Comparison of ENCODE assay signal across 2 cellular contexts in genomic region chr19:15154002-15154612, GRCh38.
TF ChIP-seq lines count a peak whose summit lies in the region.

No MANE protein-coding gene starts in this region.

TF ChIP-seq in HEK293, 187 proteins besides CTCF, POLR2A, EP300 and RAD21:
- TF ChIP-seq ZNF654 (tag by site-specific recombination; IDR thresholded peaks at IDR 0.05; ENCODE audit: low read depth) (peak; percentile 53), ZNF76 (tag by site-specific recombination; IDR thresholded peaks at IDR 0.05; ENCODE audit: borderline replicate concordance, low read depth) (no peak), ZNF37A (tag by site-specific recombination; IDR thresholded peaks at IDR 0.05) (peak; percentile 100), TRIM28 (IDR thresholded peaks at IDR 0.05; ENCODE audit: borderline replicate concordance, low read length) (peak; percentile 92; the same call in 1 of the 2 replicates), ELK4 (IDR thresholded peaks at IDR 0.05; ENCODE audit: borderline replicate concordance, low read depth, low read length) (no peak), KLF16 (tag by site-specific recombination; IDR thresholded peaks at IDR 0.05) (no peak), ZNF341 (tag by site-specific recombination; IDR thresholded peaks at IDR 0.05; ENCODE audit: low read depth) (no peak), SETDB1 (IDR thresholded peaks at IDR 0.05; ENCODE audit: insufficient read length, low read length) (peak; percentile 77), ZNF660 (tag by site-specific recombination; IDR thresholded peaks at IDR 0.05) (0 out of 2 replicates have a peak, but pooled peaks have one; percentile 15)

TF ChIP-seq in H1, 55 proteins besides CTCF, POLR2A, EP300 and RAD21:
- no peak for TF ChIP-seq BACH1 (IDR thresholded peaks at IDR 0.05; ENCODE audit: low read length)
- TF ChIP-seq EZH2 (IDR thresholded peaks at IDR 0.05; ENCODE audit: low read depth, low read length, severe bottlenecking) = no peak
- TF ChIP-seq, protein P1, sequence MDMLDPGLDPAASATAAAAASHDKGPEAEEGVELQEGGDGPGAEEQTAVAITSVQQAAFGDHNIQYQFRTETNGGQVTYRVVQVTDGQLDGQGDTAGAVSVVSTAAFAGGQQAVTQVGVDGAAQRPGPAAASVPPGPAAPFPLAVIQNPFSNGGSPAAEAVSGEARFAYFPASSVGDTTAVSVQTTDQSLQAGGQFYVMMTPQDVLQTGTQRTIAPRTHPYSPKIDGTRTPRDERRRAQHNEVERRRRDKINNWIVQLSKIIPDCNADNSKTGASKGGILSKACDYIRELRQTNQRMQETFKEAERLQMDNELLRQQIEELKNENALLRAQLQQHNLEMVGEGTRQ (IDR thresholded peaks at IDR 0.05; ENCODE audit: low read length) = no peak
- TF ChIP-seq JUN (IDR thresholded peaks at IDR 0.05; ENCODE audit: low read depth, low read length) = no peak
- TF ChIP-seq SIX5 (IDR thresholded peaks at IDR 0.05; ENCODE audit: low read depth, low read length) = no peak
- TF ChIP-seq, protein P2, sequence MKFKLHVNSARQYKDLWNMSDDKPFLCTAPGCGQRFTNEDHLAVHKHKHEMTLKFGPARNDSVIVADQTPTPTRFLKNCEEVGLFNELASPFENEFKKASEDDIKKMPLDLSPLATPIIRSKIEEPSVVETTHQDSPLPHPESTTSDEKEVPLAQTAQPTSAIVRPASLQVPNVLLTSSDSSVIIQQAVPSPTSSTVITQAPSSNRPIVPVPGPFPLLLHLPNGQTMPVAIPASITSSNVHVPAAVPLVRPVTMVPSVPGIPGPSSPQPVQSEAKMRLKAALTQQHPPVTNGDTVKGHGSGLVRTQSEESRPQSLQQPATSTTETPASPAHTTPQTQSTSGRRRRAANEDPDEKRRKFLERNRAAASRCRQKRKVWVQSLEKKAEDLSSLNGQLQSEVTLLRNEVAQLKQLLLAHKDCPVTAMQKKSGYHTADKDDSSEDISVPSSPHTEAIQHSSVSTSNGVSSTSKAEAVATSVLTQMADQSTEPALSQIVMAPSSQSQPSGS (IDR thresholded peaks at IDR 0.05; ENCODE audit: low read length) = no peak
- TF ChIP-seq TBP (IDR thresholded peaks at IDR 0.05; ENCODE audit: low read depth, low read length) = no peak
- TF ChIP-seq, protein P3, sequence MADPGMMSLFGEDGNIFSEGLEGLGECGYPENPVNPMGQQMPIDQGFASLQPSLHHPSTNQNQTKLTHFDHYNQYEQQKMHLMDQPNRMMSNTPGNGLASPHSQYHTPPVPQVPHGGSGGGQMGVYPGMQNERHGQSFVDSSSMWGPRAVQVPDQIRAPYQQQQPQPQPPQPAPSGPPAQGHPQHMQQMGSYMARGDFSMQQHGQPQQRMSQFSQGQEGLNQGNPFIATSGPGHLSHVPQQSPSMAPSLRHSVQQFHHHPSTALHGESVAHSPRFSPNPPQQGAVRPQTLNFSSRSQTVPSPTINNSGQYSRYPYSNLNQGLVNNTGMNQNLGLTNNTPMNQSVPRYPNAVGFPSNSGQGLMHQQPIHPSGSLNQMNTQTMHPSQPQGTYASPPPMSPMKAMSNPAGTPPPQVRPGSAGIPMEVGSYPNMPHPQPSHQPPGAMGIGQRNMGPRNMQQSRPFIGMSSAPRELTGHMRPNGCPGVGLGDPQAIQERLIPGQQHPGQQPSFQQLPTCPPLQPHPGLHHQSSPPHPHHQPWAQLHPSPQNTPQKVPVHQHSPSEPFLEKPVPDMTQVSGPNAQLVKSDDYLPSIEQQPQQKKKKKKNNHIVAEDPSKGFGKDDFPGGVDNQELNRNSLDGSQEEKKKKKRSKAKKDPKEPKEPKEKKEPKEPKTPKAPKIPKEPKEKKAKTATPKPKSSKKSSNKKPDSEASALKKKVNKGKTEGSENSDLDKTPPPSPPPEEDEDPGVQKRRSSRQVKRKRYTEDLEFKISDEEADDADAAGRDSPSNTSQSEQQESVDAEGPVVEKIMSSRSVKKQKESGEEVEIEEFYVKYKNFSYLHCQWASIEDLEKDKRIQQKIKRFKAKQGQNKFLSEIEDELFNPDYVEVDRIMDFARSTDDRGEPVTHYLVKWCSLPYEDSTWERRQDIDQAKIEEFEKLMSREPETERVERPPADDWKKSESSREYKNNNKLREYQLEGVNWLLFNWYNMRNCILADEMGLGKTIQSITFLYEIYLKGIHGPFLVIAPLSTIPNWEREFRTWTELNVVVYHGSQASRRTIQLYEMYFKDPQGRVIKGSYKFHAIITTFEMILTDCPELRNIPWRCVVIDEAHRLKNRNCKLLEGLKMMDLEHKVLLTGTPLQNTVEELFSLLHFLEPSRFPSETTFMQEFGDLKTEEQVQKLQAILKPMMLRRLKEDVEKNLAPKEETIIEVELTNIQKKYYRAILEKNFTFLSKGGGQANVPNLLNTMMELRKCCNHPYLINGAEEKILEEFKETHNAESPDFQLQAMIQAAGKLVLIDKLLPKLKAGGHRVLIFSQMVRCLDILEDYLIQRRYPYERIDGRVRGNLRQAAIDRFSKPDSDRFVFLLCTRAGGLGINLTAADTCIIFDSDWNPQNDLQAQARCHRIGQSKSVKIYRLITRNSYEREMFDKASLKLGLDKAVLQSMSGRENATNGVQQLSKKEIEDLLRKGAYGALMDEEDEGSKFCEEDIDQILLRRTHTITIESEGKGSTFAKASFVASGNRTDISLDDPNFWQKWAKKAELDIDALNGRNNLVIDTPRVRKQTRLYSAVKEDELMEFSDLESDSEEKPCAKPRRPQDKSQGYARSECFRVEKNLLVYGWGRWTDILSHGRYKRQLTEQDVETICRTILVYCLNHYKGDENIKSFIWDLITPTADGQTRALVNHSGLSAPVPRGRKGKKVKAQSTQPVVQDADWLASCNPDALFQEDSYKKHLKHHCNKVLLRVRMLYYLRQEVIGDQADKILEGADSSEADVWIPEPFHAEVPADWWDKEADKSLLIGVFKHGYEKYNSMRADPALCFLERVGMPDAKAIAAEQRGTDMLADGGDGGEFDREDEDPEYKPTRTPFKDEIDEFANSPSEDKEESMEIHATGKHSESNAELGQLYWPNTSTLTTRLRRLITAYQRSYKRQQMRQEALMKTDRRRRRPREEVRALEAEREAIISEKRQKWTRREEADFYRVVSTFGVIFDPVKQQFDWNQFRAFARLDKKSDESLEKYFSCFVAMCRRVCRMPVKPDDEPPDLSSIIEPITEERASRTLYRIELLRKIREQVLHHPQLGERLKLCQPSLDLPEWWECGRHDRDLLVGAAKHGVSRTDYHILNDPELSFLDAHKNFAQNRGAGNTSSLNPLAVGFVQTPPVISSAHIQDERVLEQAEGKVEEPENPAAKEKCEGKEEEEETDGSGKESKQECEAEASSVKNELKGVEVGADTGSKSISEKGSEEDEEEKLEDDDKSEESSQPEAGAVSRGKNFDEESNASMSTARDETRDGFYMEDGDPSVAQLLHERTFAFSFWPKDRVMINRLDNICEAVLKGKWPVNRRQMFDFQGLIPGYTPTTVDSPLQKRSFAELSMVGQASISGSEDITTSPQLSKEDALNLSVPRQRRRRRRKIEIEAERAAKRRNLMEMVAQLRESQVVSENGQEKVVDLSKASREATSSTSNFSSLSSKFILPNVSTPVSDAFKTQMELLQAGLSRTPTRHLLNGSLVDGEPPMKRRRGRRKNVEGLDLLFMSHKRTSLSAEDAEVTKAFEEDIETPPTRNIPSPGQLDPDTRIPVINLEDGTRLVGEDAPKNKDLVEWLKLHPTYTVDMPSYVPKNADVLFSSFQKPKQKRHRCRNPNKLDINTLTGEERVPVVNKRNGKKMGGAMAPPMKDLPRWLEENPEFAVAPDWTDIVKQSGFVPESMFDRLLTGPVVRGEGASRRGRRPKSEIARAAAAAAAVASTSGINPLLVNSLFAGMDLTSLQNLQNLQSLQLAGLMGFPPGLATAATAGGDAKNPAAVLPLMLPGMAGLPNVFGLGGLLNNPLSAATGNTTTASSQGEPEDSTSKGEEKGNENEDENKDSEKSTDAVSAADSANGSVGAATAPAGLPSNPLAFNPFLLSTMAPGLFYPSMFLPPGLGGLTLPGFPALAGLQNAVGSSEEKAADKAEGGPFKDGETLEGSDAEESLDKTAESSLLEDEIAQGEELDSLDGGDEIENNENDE (IDR thresholded peaks at IDR 0.05; ENCODE audit: insufficient replicate concordance, low read length) = no peak
